Comparison of ENCODE assay signal across 8 cellular contexts in the genomic region with DNA sequence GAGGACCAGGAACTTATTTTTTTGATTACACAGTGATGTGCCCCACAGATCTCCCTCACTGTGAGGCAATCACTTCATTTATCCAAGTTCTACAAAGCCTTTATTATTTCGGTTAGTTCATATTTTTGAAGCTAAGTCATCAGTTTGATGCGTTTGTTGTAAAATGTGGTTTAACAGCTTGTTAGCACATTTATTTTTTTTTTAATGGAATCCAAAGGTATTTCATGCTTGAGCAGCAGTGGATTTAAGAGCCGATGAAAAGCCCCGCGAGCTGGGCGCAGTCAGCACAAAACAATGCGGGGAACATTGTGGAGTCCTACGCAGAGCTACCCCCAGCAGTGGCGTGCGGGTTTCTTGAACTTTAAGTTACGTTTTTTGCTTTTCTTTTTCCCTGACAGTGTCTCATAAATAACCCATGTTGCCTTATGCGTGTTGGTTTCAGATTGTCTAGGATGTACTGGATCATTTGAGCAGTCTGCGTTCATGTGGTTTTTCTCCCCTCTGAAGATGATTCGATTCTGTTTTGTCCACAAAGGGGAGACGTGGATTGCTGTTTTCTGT.
DNase-seq lines count a peak whose midpoint lies in the region; ATAC-seq and TF ChIP-seq lines count a peak whose summit lies in the region.

No MANE protein-coding gene starts in this region.

- no peak overlapping the region for H3K27ac ChIP-seq in tibial artery

- no peaks in the 10 kb centered on the region for H3K9me3 ChIP-seq in tibial artery

- peak overlapping the region; percentile 12 for H3K4me3 ChIP-seq in AG09309 (ENCODE audit: control insufficient read depth, low read depth, low read length)
- H3K4me3 ChIP-seq in tibial artery: no peak overlapping the region

- no peaks in the 10 kb centered on the region for H3K27me3 ChIP-seq in tibial artery

- DNase-seq in AG09309 (ENCODE audit: low read depth): peak; percentile 40
- DNase-seq in RPMI7951 (ENCODE audit: low read depth): peak; percentile 71
- peak; percentile 93 for DNase-seq in fibroblast of peridontal ligament (ENCODE audit: extremely low read depth)
- DNase-seq in non-pigmented ciliary epithelial cell (ENCODE audit: low read depth): peak; percentile 91
- no peak for DNase-seq in NCI-H1436 (lab: John Stamatoyannopoulos, UW)
- DNase-seq in tibial artery: no peak
- DNase-seq in NCI-H1048 (lab: John Stamatoyannopoulos, UW): no peak

- no peak for ATAC-seq in GM21390 (IDR thresholded peaks at IDR 0.05; ENCODE audit: unreplicated experiment)

- H3K4me1 ChIP-seq in tibial artery: no peaks in the 10 kb centered on the region

- TF ChIP-seq CTCF in AG09309 (IDR thresholded peaks at IDR 0.05; ENCODE audit: control insufficient read depth, insufficient read depth, low read depth, low read length, missing control alignments) (no peak), tibial artery (IDR thresholded peaks at IDR 0.05) (no peak)

- H3K36me3 ChIP-seq in tibial artery: no peaks in the 10 kb centered on the region

- intact Hi-C loops in tibial artery (cut with DNase I; ENCODE audit: low total_unique reads): no loop called here

Comparison
In these comparisons a context has a peak if more than half of its experiments do, and no peak if none do; other contexts are left out.
1. DNase-seq: peak in AG09309 (single experiment), RPMI7951 (single experiment), fibroblast of peridontal ligament (single experiment) and non-pigmented ciliary epithelial cell (single experiment); none in NCI-H1436 (single experiment), tibial artery (0 of 2) and NCI-H1048 (single experiment).